ENCODE assay signal across 13 cellular contexts in genomic region chr12:104929926-104930325, GRCh38. TPM values are rescaled to one million over a fixed set of nuclear protein-coding genes. Genes with fewer than 3 reads are reported as not detected.
A peak's percentile ranks its signal among the peaks of the same experiment; 100 is the strongest.
DNase-seq lines count a peak whose midpoint lies in the region; ATAC-seq lines count a peak whose summit lies in the region.
"Had no signal": no experiment of that assay in that cellular context is flagged by ENCODE, and none has a peak within 500 bp of the region (broad histone marks: within the 10 kb centered on the region; RNA-seq: fewer than 3 reads in every experiment).

No MANE protein-coding gene starts in this region.

- intact Hi-C loops in activated T-helper 2 cell treated with anti-CD3 and anti-CD28 coated beads, Interferon-gamma antibody, Interleukin-2, Interleukin-4, amounts not matched to agents 10 μg/mL and 5 μg/mL and 100 μg/mL, durations not matched to agents 14 hours and 24 hours and 36 hours (cut with micrococcal nuclease) = loop anchor here (1.0 to 10.0 kb wide), 5 partner anchors 28 to 455 kb away; partner anchors contain the start of genes NOPCHAP1 and SLC41A2

- no peaks in the 10 kb centered on the region for H3K27me3 Mint-ChIP-seq in activated naive CD4-positive, alpha-beta T cell treated with anti-CD3 and anti-CD28 coated beads, Interleukin-2, amount 10 ng/mL, durations not matched to agents 7 days and 5 days
- no peaks in the 10 kb centered on the region for H3K27me3 Mint-ChIP-seq in activated T-helper 2 cell treated with anti-CD3 and anti-CD28 coated beads, Interferon-gamma antibody, Interleukin-2, Interleukin-4, amounts not matched to agents 10 μg/mL and 5 μg/mL and 100 μg/mL, durations not matched to agents 14 hours and 24 hours and 36 hours (ENCODE audit: low read depth)
- H3K27me3 Mint-ChIP-seq in stimulated activated naive CD8-positive, alpha-beta T cell treated with anti-CD3 and anti-CD28 coated beads, Interleukin-15, amount 100 ng/mL, for 72 hours = peaks cover 7% of the 10 kb centered on the region

- ATAC-seq in activated naive CD4-positive, alpha-beta T cell treated with anti-CD3 and anti-CD28 coated beads, Interleukin-2, amount 50 U/mL, for 72 hours = no peak
- ATAC-seq in HG02938 (IDR thresholded peaks at IDR 0.05; ENCODE audit: unreplicated experiment) (peak; percentile 9), GM18511 (IDR thresholded peaks at IDR 0.05; ENCODE audit: unreplicated experiment) (no peak)
- ATAC-seq in stimulated activated naive CD8-positive, alpha-beta T cell treated with anti-CD3 and anti-CD28 coated beads, Interleukin-15, amount 100 ng/mL, for 72 hours = no peak

- H3K9me3 Mint-ChIP-seq in activated naive CD4-positive, alpha-beta T cell treated with anti-CD3 and anti-CD28 coated beads, Interleukin-2, amount 50 U/mL, for 72 hours = no peaks in the 10 kb centered on the region
- no peaks in the 10 kb centered on the region for H3K9me3 Mint-ChIP-seq in activated naive CD4-positive, alpha-beta T cell treated with anti-CD3 and anti-CD28 coated beads, Interleukin-2, amount 10 ng/mL, durations not matched to agents 7 days and 5 days
- H3K9me3 Mint-ChIP-seq in activated T-helper 2 cell treated with anti-CD3 and anti-CD28 coated beads, Interferon-gamma antibody, Interleukin-2, Interleukin-4, amounts not matched to agents 10 μg/mL and 5 μg/mL and 100 μg/mL, durations not matched to agents 14 hours and 24 hours and 36 hours = no peaks in the 10 kb centered on the region
- H3K9me3 Mint-ChIP-seq in stimulated activated naive CD8-positive, alpha-beta T cell treated with anti-CD3 and anti-CD28 coated beads, Interleukin-15, amount 100 ng/mL, for 72 hours = no peaks in the 10 kb centered on the region

- H3K27ac Mint-ChIP-seq in activated naive CD4-positive, alpha-beta T cell treated with anti-CD3 and anti-CD28 coated beads, Interleukin-2, amount 50 U/mL, for 72 hours = peak overlapping the region; percentile 27 to 79
- H3K27ac Mint-ChIP-seq in activated naive CD4-positive, alpha-beta T cell treated with anti-CD3 and anti-CD28 coated beads, Interleukin-2, amount 10 ng/mL, durations not matched to agents 7 days and 5 days = no peak overlapping the region
- peak overlapping the region; percentile 82 for H3K27ac Mint-ChIP-seq in activated T-helper 2 cell treated with anti-CD3 and anti-CD28 coated beads, Interferon-gamma antibody, Interleukin-2, Interleukin-4, amounts not matched to agents 10 μg/mL and 5 μg/mL and 100 μg/mL, durations not matched to agents 14 hours and 24 hours and 36 hours
- H3K27ac Mint-ChIP-seq in stimulated activated naive CD8-positive, alpha-beta T cell treated with anti-CD3 and anti-CD28 coated beads, Interleukin-15, amount 100 ng/mL, for 72 hours = peak overlapping the region; percentile 57 to 84

- no peak for DNase-seq in activated naive CD4-positive, alpha-beta T cell treated with anti-CD3 and anti-CD28 coated beads, Interleukin-2, amount 50 U/mL, for 72 hours (ENCODE audit: low spot score in 2 of 2)
- DNase-seq in activated naive CD4-positive, alpha-beta T cell treated with anti-CD3 and anti-CD28 coated beads, Interleukin-2, amount 10 ng/mL, durations not matched to agents 7 days and 5 days = no peak
- no peak for DNase-seq in activated T-helper 2 cell treated with anti-CD3 and anti-CD28 coated beads, Interferon-gamma antibody, Interleukin-2, Interleukin-4, amounts not matched to agents 10 μg/mL and 5 μg/mL and 100 μg/mL, durations not matched to agents 14 hours and 24 hours and 36 hours (ENCODE audit: low spot score)
- no peak for DNase-seq in stimulated activated naive CD8-positive, alpha-beta T cell treated with anti-CD3 and anti-CD28 coated beads, Interleukin-15, amount 100 ng/mL, for 72 hours
- DNase-seq in retina = no peak
- no peak for DNase-seq in stimulated activated CD4-positive, alpha-beta T cell treated with anti-CD3 and anti-CD28 coated beads, Interleukin-4, amount 100 ng/mL, for 24 hours
- DNase-seq: NCI-H1417; NCI-H526 treated with DMSO at 0.1 percent for 48 hours; posterior cingulate gyrus; SJCRH30; stimulated activated naive CD4-positive, alpha-beta T cell had no signal

- peaks cover 0 to 12% of the 10 kb centered on the region in 2 donors for H3K36me3 Mint-ChIP-seq in activated naive CD4-positive, alpha-beta T cell treated with anti-CD3 and anti-CD28 coated beads, Interleukin-2, amount 50 U/mL, for 72 hours
- H3K36me3 Mint-ChIP-seq in activated naive CD4-positive, alpha-beta T cell treated with anti-CD3 and anti-CD28 coated beads, Interleukin-2, amount 10 ng/mL, durations not matched to agents 7 days and 5 days = no peaks in the 10 kb centered on the region
- H3K36me3 Mint-ChIP-seq in activated T-helper 2 cell treated with anti-CD3 and anti-CD28 coated beads, Interferon-gamma antibody, Interleukin-2, Interleukin-4, amounts not matched to agents 10 μg/mL and 5 μg/mL and 100 μg/mL, durations not matched to agents 14 hours and 24 hours and 36 hours (ENCODE audit: low read depth) = no peaks in the 10 kb centered on the region

- H3K4me3 Mint-ChIP-seq in activated naive CD4-positive, alpha-beta T cell treated with anti-CD3 and anti-CD28 coated beads, Interleukin-2, amount 10 ng/mL, durations not matched to agents 7 days and 5 days = no peak overlapping the region
- no peak overlapping the region for H3K4me3 Mint-ChIP-seq in activated T-helper 2 cell treated with anti-CD3 and anti-CD28 coated beads, Interferon-gamma antibody, Interleukin-2, Interleukin-4, amounts not matched to agents 10 μg/mL and 5 μg/mL and 100 μg/mL, durations not matched to agents 14 hours and 24 hours and 36 hours (ENCODE audit: low read depth)
- peak overlapping the region; percentile 4 to 68 for H3K4me3 Mint-ChIP-seq in stimulated activated naive CD8-positive, alpha-beta T cell treated with anti-CD3 and anti-CD28 coated beads, Interleukin-15, amount 100 ng/mL, for 72 hours

- CTCF ChIA-PET in activated naive CD4-positive, alpha-beta T cell treated with anti-CD3 and anti-CD28 coated beads, Interleukin-2, amount 10 ng/mL, durations not matched to agents 7 days and 5 days (lab: Charles Lee) = interaction anchor here (0.6 to 1.2 kb wide), 2 partner anchors 9 to 144 kb away, joined by 3 to 4 read pairs; no protein-coding TSS in a partner anchor

- H3K4me1 Mint-ChIP-seq in activated naive CD4-positive, alpha-beta T cell treated with anti-CD3 and anti-CD28 coated beads, Interleukin-2, amount 10 ng/mL, durations not matched to agents 7 days and 5 days = peaks cover 8% of the 10 kb centered on the region
- peaks cover 33% of the 10 kb centered on the region for H3K4me1 Mint-ChIP-seq in activated T-helper 2 cell treated with anti-CD3 and anti-CD28 coated beads, Interferon-gamma antibody, Interleukin-2, Interleukin-4, amounts not matched to agents 10 μg/mL and 5 μg/mL and 100 μg/mL, durations not matched to agents 14 hours and 24 hours and 36 hours (ENCODE audit: low read depth)
- H3K4me1 Mint-ChIP-seq in stimulated activated naive CD8-positive, alpha-beta T cell treated with anti-CD3 and anti-CD28 coated beads, Interleukin-15, amount 100 ng/mL, for 72 hours = peaks cover 40% of the 10 kb centered on the region

RNA-seq across cellular contexts. Expression of gene SLC41A2, which starts 28.2 kb away (rescaled TPM):
- total RNA-seq in activated naive CD4-positive, alpha-beta T cell treated with anti-CD3 and anti-CD28 coated beads, Interleukin-2, amount 50 U/mL, for 72 hours = 10 to 100 TPM in 1 of 2 donors, 1 to 10 TPM in 1; 1.6 to 19.8 TPM
- total RNA-seq in activated T-helper 2 cell treated with anti-CD3 and anti-CD28 coated beads, Interferon-gamma antibody, Interleukin-2, Interleukin-4, amounts not matched to agents 10 μg/mL and 5 μg/mL and 100 μg/mL, durations not matched to agents 14 hours and 24 hours and 36 hours = 4.3 and 8.2 TPM in 2 replicates

RNA-seq across cellular contexts. Expression of gene NOPCHAP1, which starts 56.2 kb away (rescaled TPM):
- 10 to 100 TPM; 25.2 to 36.6 TPM for total RNA-seq in activated naive CD4-positive, alpha-beta T cell treated with anti-CD3 and anti-CD28 coated beads, Interleukin-2, amount 50 U/mL, for 72 hours
- total RNA-seq in activated T-helper 2 cell treated with anti-CD3 and anti-CD28 coated beads, Interferon-gamma antibody, Interleukin-2, Interleukin-4, amounts not matched to agents 10 μg/mL and 5 μg/mL and 100 μg/mL, durations not matched to agents 14 hours and 24 hours and 36 hours = 25.2 and 29.6 TPM in 2 replicates

Comparison
In these comparisons a context has a peak if more than half of its experiments do, and no peak if none do; other contexts are left out.
1. H3K4me3 Mint-ChIP-seq: peak in stimulated activated naive CD8-positive, alpha-beta T cell treated with anti-CD3 and anti-CD28 coated beads, Interleukin-15, amount 100 ng/mL, for 72 hours (2 of 2); none in activated naive CD4-positive, alpha-beta T cell treated with anti-CD3 and anti-CD28 coated beads, Interleukin-2, amount 10 ng/mL, durations not matched to agents 7 days and 5 days (single experiment) and activated T-helper 2 cell treated with anti-CD3 and anti-CD28 coated beads, Interferon-gamma antibody, Interleukin-2, Interleukin-4, amounts not matched to agents 10 μg/mL and 5 μg/mL and 100 μg/mL, durations not matched to agents 14 hours and 24 hours and 36 hours (single experiment).